In the genomic region with DNA sequence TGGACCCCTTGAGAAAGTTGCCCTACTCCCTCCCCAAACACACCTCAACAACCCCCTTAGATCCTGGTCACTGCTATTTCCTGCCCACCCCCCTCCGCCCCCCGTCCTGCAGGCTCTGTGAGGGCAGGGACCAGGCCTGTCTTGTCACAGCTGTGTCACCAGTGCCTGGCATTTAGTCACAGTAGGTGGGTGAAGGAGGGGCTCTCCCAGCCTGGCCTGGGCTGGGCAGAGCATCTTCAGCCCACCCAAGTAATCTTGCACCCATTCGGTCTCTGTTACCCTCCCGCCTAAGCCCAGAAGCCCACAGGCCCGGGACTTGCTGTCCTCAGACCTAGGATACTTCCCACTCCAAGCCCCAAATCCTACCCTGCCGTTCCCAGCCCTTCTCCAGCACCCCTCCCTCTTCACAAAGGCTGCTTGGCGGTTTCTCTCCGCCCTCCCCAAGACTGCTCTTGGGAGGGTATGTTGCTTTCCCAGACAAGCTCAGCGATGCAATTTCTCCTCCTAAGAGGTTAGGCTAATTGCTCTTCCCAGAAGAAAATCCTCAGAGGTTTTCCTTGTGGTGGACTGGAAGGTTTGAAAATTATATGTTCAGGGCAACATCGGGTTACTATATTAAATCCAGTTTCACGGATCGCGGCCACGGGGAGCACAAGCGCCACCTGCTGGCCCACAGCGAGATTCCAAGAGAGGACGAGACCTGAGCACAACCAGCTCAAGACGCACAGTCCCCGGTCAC, we compare ENCODE assay signal across 1 cellular context.
TF ChIP-seq lines count a peak whose summit lies in the region.

No MANE protein-coding gene starts in this region.

TF ChIP-seq in K562, 482 proteins besides CTCF, POLR2A, EP300 and RAD21 (continued from another document):
- TF ChIP-seq ETV5 (CRISPR knock-in tag; IDR thresholded peaks at IDR 0.05; ENCODE audit: low read depth): no peak
- TF ChIP-seq, protein P1, sequence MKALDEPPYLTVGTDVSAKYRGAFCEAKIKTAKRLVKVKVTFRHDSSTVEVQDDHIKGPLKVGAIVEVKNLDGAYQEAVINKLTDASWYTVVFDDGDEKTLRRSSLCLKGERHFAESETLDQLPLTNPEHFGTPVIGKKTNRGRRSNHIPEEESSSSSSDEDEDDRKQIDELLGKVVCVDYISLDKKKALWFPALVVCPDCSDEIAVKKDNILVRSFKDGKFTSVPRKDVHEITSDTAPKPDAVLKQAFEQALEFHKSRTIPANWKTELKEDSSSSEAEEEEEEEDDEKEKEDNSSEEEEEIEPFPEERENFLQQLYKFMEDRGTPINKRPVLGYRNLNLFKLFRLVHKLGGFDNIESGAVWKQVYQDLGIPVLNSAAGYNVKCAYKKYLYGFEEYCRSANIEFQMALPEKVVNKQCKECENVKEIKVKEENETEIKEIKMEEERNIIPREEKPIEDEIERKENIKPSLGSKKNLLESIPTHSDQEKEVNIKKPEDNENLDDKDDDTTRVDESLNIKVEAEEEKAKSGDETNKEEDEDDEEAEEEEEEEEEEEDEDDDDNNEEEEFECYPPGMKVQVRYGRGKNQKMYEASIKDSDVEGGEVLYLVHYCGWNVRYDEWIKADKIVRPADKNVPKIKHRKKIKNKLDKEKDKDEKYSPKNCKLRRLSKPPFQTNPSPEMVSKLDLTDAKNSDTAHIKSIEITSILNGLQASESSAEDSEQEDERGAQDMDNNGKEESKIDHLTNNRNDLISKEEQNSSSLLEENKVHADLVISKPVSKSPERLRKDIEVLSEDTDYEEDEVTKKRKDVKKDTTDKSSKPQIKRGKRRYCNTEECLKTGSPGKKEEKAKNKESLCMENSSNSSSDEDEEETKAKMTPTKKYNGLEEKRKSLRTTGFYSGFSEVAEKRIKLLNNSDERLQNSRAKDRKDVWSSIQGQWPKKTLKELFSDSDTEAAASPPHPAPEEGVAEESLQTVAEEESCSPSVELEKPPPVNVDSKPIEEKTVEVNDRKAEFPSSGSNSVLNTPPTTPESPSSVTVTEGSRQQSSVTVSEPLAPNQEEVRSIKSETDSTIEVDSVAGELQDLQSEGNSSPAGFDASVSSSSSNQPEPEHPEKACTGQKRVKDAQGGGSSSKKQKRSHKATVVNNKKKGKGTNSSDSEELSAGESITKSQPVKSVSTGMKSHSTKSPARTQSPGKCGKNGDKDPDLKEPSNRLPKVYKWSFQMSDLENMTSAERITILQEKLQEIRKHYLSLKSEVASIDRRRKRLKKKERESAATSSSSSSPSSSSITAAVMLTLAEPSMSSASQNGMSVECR (CRISPR knock-in tag; IDR thresholded peaks at IDR 0.05): no peak
- no peak for TF ChIP-seq HNRNPLL (IDR thresholded peaks at IDR 0.05; ENCODE audit: low read depth, low read length, poor library complexity, severe bottlenecking)
- peak; percentile 83 for TF ChIP-seq STAG1 (CRISPR knock-in tag; IDR thresholded peaks at IDR 0.05; ENCODE audit: borderline replicate concordance)
- TF ChIP-seq MED1 (CRISPR knock-in tag; IDR thresholded peaks at IDR 0.05; ENCODE audit: borderline replicate concordance): no peak
- TF ChIP-seq KDM4B (IDR thresholded peaks at IDR 0.05; ENCODE audit: borderline replicate concordance in 2 of 2, low read depth in 1 of 2): no peak
- 0 out of 2 replicates have a peak, but pooled peaks have one; percentile 29 for TF ChIP-seq CXXC5 (CRISPR knock-in tag; IDR thresholded peaks at IDR 0.05)
- no peak for TF ChIP-seq MECOM (CRISPR knock-in tag; IDR thresholded peaks at IDR 0.05)
- TF ChIP-seq, protein P2, sequence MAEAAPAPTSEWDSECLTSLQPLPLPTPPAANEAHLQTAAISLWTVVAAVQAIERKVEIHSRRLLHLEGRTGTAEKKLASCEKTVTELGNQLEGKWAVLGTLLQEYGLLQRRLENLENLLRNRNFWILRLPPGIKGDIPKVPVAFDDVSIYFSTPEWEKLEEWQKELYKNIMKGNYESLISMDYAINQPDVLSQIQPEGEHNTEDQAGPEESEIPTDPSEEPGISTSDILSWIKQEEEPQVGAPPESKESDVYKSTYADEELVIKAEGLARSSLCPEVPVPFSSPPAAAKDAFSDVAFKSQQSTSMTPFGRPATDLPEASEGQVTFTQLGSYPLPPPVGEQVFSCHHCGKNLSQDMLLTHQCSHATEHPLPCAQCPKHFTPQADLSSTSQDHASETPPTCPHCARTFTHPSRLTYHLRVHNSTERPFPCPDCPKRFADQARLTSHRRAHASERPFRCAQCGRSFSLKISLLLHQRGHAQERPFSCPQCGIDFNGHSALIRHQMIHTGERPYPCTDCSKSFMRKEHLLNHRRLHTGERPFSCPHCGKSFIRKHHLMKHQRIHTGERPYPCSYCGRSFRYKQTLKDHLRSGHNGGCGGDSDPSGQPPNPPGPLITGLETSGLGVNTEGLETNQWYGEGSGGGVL (CRISPR knock-in tag; IDR thresholded peaks at IDR 0.05): no peak
- no peak for TF ChIP-seq NFIC (IDR thresholded peaks at IDR 0.05)
- no peak for TF ChIP-seq POLR2AphosphoS5 (IDR thresholded peaks at IDR 0.05; ENCODE audit: control insufficient read depth, insufficient read depth, low read depth, low read length)
- TF ChIP-seq, protein P3, sequence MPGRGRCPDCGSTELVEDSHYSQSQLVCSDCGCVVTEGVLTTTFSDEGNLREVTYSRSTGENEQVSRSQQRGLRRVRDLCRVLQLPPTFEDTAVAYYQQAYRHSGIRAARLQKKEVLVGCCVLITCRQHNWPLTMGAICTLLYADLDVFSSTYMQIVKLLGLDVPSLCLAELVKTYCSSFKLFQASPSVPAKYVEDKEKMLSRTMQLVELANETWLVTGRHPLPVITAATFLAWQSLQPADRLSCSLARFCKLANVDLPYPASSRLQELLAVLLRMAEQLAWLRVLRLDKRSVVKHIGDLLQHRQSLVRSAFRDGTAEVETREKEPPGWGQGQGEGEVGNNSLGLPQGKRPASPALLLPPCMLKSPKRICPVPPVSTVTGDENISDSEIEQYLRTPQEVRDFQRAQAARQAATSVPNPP (IDR thresholded peaks at IDR 0.05; ENCODE audit: borderline replicate concordance, insufficient read depth, insufficient read length): no peak
- 0 out of 2 replicates have a peak, but pooled peaks have one; percentile 17 for TF ChIP-seq BHLHE40 (IDR thresholded peaks at IDR 0.05; ENCODE audit: low read length)
- TF ChIP-seq CBFB (CRISPR knock-in tag; IDR thresholded peaks at IDR 0.05): no peak
- TF ChIP-seq COPS2 (conservative IDR thresholded peaks at IDR 0.05): no peak
- no peak for TF ChIP-seq ETV6 (IDR thresholded peaks at IDR 0.05; ENCODE audit: borderline replicate concordance in 1 of 2, low read depth in 2 of 2, low read length in 1 of 2)
- TF ChIP-seq ETV6 (CRISPR knock-in tag; IDR thresholded peaks at IDR 0.05; ENCODE audit: borderline replicate concordance): no peak
- no peak for TF ChIP-seq ZFPM2 (CRISPR knock-in tag; IDR thresholded peaks at IDR 0.05)
- no peak for TF ChIP-seq ZFP1 (CRISPR knock-in tag; IDR thresholded peaks at IDR 0.05)
- TF ChIP-seq U2AF2 (optimal IDR thresholded peaks at IDR 0.05; ENCODE audit: low read depth, low read length): no peak
- TF ChIP-seq XRCC3 (IDR thresholded peaks at IDR 0.05): no peak
- no peak for TF ChIP-seq ADNP (tag; IDR thresholded peaks at IDR 0.05)
- TF ChIP-seq, protein P4, sequence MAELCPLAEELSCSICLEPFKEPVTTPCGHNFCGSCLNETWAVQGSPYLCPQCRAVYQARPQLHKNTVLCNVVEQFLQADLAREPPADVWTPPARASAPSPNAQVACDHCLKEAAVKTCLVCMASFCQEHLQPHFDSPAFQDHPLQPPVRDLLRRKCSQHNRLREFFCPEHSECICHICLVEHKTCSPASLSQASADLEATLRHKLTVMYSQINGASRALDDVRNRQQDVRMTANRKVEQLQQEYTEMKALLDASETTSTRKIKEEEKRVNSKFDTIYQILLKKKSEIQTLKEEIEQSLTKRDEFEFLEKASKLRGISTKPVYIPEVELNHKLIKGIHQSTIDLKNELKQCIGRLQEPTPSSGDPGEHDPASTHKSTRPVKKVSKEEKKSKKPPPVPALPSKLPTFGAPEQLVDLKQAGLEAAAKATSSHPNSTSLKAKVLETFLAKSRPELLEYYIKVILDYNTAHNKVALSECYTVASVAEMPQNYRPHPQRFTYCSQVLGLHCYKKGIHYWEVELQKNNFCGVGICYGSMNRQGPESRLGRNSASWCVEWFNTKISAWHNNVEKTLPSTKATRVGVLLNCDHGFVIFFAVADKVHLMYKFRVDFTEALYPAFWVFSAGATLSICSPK (IDR thresholded peaks at IDR 0.05; ENCODE audit: borderline replicate concordance): no peak
- no peak for TF ChIP-seq BMI1 (IDR thresholded peaks at IDR 0.05; ENCODE audit: low read length)
- TF ChIP-seq ELF1 (tag; IDR thresholded peaks at IDR 0.05): no peak
- TF ChIP-seq, protein P5, sequence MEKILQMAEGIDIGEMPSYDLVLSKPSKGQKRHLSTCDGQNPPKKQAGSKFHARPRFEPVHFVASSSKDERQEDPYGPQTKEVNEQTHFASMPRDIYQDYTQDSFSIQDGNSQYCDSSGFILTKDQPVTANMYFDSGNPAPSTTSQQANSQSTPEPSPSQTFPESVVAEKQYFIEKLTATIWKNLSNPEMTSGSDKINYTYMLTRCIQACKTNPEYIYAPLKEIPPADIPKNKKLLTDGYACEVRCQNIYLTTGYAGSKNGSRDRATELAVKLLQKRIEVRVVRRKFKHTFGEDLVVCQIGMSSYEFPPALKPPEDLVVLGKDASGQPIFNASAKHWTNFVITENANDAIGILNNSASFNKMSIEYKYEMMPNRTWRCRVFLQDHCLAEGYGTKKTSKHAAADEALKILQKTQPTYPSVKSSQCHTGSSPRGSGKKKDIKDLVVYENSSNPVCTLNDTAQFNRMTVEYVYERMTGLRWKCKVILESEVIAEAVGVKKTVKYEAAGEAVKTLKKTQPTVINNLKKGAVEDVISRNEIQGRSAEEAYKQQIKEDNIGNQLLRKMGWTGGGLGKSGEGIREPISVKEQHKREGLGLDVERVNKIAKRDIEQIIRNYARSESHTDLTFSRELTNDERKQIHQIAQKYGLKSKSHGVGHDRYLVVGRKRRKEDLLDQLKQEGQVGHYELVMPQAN (IDR thresholded peaks at IDR 0.05; ENCODE audit: borderline replicate concordance): no peak
- TF ChIP-seq, protein P6, sequence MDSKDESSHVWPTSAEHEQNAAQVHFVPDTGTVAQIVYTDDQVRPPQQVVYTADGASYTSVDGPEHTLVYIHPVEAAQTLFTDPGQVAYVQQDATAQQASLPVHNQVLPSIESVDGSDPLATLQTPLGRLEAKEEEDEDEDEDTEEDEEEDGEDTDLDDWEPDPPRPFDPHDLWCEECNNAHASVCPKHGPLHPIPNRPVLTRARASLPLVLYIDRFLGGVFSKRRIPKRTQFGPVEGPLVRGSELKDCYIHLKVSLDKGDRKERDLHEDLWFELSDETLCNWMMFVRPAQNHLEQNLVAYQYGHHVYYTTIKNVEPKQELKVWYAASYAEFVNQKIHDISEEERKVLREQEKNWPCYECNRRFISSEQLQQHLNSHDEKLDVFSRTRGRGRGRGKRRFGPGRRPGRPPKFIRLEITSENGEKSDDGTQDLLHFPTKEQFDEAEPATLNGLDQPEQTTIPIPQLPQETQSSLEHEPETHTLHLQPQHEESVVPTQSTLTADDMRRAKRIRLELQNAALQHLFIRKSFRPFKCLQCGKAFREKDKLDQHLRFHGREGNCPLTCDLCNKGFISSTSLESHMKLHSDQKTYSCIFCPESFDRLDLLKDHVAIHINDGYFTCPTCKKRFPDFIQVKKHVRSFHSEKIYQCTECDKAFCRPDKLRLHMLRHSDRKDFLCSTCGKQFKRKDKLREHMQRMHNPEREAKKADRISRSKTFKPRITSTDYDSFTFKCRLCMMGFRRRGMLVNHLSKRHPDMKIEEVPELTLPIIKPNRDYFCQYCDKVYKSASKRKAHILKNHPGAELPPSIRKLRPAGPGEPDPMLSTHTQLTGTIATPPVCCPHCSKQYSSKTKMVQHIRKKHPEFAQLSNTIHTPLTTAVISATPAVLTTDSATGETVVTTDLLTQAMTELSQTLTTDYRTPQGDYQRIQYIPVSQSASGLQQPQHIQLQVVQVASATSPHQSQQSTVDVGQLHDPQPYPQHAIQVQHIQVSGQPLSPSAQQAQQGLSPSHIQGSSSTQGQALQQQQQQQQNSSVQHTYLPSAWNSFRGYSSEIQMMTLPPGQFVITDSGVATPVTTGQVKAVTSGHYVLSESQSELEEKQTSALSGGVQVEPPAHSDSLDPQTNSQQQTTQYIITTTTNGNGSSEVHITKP (IDR thresholded peaks at IDR 0.05; ENCODE audit: partially characterized antibody): no peak
- TF ChIP-seq ZNF444 (CRISPR knock-in tag; IDR thresholded peaks at IDR 0.05): no peak
- no peak for TF ChIP-seq NCOA6 (IDR thresholded peaks at IDR 0.05)
- TF ChIP-seq ZNF507 (tag; conservative IDR thresholded peaks at IDR 0.05): no peak
- no peak for TF ChIP-seq JUN (IDR thresholded peaks at IDR 0.05; ENCODE audit: borderline replicate concordance, low read depth, low read length)
- no peak for TF ChIP-seq JUN (CRISPR knock-in tag; IDR thresholded peaks at IDR 0.05; ENCODE audit: borderline replicate concordance)
- TF ChIP-seq SIN3B (IDR thresholded peaks at IDR 0.05; ENCODE audit: low read depth): no peak
- TF ChIP-seq, protein P7, sequence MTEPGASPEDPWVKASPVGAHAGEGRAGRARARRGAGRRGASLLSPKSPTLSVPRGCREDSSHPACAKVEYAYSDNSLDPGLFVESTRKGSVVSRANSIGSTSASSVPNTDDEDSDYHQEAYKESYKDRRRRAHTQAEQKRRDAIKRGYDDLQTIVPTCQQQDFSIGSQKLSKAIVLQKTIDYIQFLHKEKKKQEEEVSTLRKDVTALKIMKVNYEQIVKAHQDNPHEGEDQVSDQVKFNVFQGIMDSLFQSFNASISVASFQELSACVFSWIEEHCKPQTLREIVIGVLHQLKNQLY (CRISPR knock-in tag; conservative IDR thresholded peaks at IDR 0.05): no peak
- no peak for TF ChIP-seq PHF20 (IDR thresholded peaks at IDR 0.05; ENCODE audit: partially characterized antibody)
